10 cellular contexts compared by ENCODE assay signal in the genomic region with DNA sequence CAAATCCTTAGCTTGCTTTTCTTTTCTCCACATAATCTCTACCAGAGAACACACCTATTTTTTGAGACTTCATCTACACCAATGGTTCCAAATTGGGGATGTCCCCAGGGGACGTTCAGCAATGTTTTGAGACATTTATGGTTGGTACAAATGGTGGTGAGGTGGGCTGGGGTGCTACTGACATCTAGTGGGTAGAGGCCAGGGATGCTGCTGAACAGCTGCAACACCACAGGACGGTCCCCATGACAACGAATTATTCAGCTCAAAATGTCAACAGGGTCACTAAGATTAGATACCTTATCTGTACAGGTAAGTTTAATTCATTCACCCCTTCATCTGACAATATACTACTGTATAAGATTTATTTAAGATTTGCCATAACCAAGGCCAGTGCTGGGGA. TPM values are rescaled to one million over a fixed set of nuclear protein-coding genes. Genes with fewer than 3 reads are reported as not detected.
DNase-seq lines count a peak whose midpoint lies in the region; ATAC-seq and TF ChIP-seq lines count a peak whose summit lies in the region.
"Had no signal": no experiment of that assay in that cellular context is flagged by ENCODE, and none has a peak within 500 bp of the region (broad histone marks: within the 10 kb centered on the region; RNA-seq: fewer than 3 reads in every experiment).

No MANE protein-coding gene starts in this region.

- no peak overlapping the region for H3K4ac ChIP-seq in neuronal stem cell (ENCODE audit: low read length)

- H4K91ac ChIP-seq in neuronal stem cell (ENCODE audit: low read depth, low read length, poor library complexity): no peak overlapping the region

- H3K9me3 ChIP-seq in DOHH2 (ENCODE audit: control insufficient read depth, insufficient read depth, low read length) (0 out of 2 replicates have a peak, but pooled peaks cover 2% of the 10 kb centered on the region), neuronal stem cell (replicated peaks in 1 of 2; ENCODE audit: control insufficient read depth in 2 of 2, insufficient read depth in 1 of 2, low read depth in 1 of 2, low read length in 2 of 2) (peaks cover 4 to 12% of the 10 kb centered on the region in 2 donors)

- H4K8ac ChIP-seq in neuronal stem cell (ENCODE audit: low read depth, low read length): no peak overlapping the region

- no peak overlapping the region for H2BK12ac ChIP-seq in neuronal stem cell (ENCODE audit: low read length)

- no peaks in the 10 kb centered on the region for H4K20me1 ChIP-seq in DOHH2 (ENCODE audit: control insufficient read depth, insufficient read depth, low read depth, low read length)

- H3K27me3 ChIP-seq in DOHH2 (ENCODE audit: control insufficient read depth, low read length) (no peaks in the 10 kb centered on the region), neuronal stem cell (ENCODE audit: control insufficient read depth in 3 of 3, insufficient read depth in 3 of 3, low read depth in 1 of 3, low read length in 3 of 3) (no peaks in the 10 kb centered on the region)

- TF ChIP-seq CTCF in DOHH2 (IDR thresholded peaks at IDR 0.05; ENCODE audit: low read depth, low read length, poor library complexity, severe bottlenecking): peak; percentile 58

- H2BK5ac ChIP-seq in neuronal stem cell (ENCODE audit: low read length): no peak overlapping the region

- H3F3A ChIP-seq in DOHH2 (ENCODE audit: control insufficient read depth, insufficient read depth): no peaks in the 10 kb centered on the region

- H3K36me3 ChIP-seq in DOHH2 (ENCODE audit: control insufficient read depth, low read length) (peaks cover 31% of the 10 kb centered on the region), neuronal stem cell (replicated peaks in 1 of 2; ENCODE audit: control insufficient read depth in 2 of 2, insufficient read depth in 2 of 2, low read length in 2 of 2) (peaks cover 1 to 57% of the 10 kb centered on the region in 2 donors)

- no peaks in the 10 kb centered on the region for H3K9me2 ChIP-seq in DOHH2 (replicated peaks; ENCODE audit: control insufficient read depth, low read length)

- H2AFZ ChIP-seq in neuronal stem cell (ENCODE audit: low read length): no peak overlapping the region

- H3K27ac Mint-ChIP-seq in activated naive CD8-positive, alpha-beta T cell treated with anti-CD3 and anti-CD28 coated beads for 36 hours: no peak overlapping the region

- H3K79me2 ChIP-seq in DOHH2 (ENCODE audit: control insufficient read depth, low read length): peaks cover under 1% of the 10 kb centered on the region

- H3K14ac ChIP-seq in neuronal stem cell (ENCODE audit: low read length): no peak overlapping the region

- H3K23ac ChIP-seq in neuronal stem cell (ENCODE audit: low read depth, low read length, poor library complexity): no peak overlapping the region

- no peaks in the 10 kb centered on the region for H3K79me1 ChIP-seq in neuronal stem cell (ENCODE audit: low read depth, low read length)

- H3K18ac ChIP-seq in neuronal stem cell (ENCODE audit: low read length): no peak overlapping the region

- H3K4me1 ChIP-seq in DOHH2 (ENCODE audit: control insufficient read depth, low read length): peaks cover 6% of the 10 kb centered on the region; the same call in 1 of the 2 replicates
- H3K4me1 ChIP-seq in neuronal stem cell (ENCODE audit: control insufficient read depth in 2 of 2, insufficient read depth in 1 of 2, low read depth in 1 of 2, low read length in 2 of 2): peaks cover 8 to 9% of the 10 kb centered on the region in 2 donors

- no peak overlapping the region for H2AK5ac ChIP-seq in neuronal stem cell (ENCODE audit: low read depth, low read length)

- no peaks in the 10 kb centered on the region for H3K27me3 Mint-ChIP-seq in activated naive CD8-positive, alpha-beta T cell treated with anti-CD3 and anti-CD28 coated beads for 36 hours

- WGBS in neuronal stem cell (ENCODE audit: extremely low coverage in 2 of 2, insufficient read length in 2 of 2, insufficient replicate concordance in 1 of 2), 2 donors: no CpG with 5 or more reads among the region's 3 CpGs

- ATAC-seq in HG03354 (IDR thresholded peaks at IDR 0.05; ENCODE audit: poor library complexity, severe bottlenecking, unreplicated experiment): peak; percentile 79

- no peak overlapping the region for H2BK15ac ChIP-seq in neuronal stem cell (ENCODE audit: low read length)

- no peak overlapping the region for H2BK120ac ChIP-seq in neuronal stem cell (ENCODE audit: low read depth, low read length)

- H3K27ac ChIP-seq in DOHH2 (ENCODE audit: low read depth, low read length) (no peak overlapping the region), neuronal stem cell (replicated peaks; ENCODE audit: low read length) (no peak overlapping the region)

- H3K4me1 Mint-ChIP-seq in activated naive CD8-positive, alpha-beta T cell treated with anti-CD3 and anti-CD28 coated beads for 36 hours: peaks cover 4% of the 10 kb centered on the region

- H3K4me2 ChIP-seq in DOHH2 (ENCODE audit: low read length) (no peak overlapping the region), neuronal stem cell (ENCODE audit: insufficient read depth, low read length, poor library complexity, severe bottlenecking) (no peak overlapping the region)

- no peak overlapping the region for H3K9ac ChIP-seq in neuronal stem cell (ENCODE audit: low read depth, low read length, poor library complexity)

- no peak overlapping the region for H3K4me3 Mint-ChIP-seq in activated naive CD8-positive, alpha-beta T cell treated with anti-CD3 and anti-CD28 coated beads for 36 hours

- peak; percentile 3 for DNase-seq in activated naive CD8-positive, alpha-beta T cell treated with anti-CD3 and anti-CD28 coated beads for 36 hours
- DNase-seq in lung microvascular endothelial cell (ENCODE audit: low read depth in 2 of 2) (peak; percentile 20 to 62), HT-29 (ENCODE audit: low spot score) (no peak), CD1c-positive myeloid dendritic cell (ENCODE audit: extremely low spot score) (no peak), SIG-M5 treated with dmso at 0.1 percent for 504 hours (lab: John Stamatoyannopoulos, UW; ENCODE audit: unreplicated experiment) (no peak), neuronal stem cell (ENCODE audit: low spot score) (no peak)
- DNase-seq: kidney glomerular epithelial cell, MM.1S had no signal

- H3K9me3 Mint-ChIP-seq in activated naive CD8-positive, alpha-beta T cell treated with anti-CD3 and anti-CD28 coated beads for 36 hours: peaks cover 3% of the 10 kb centered on the region

- H3K4me3 ChIP-seq in DOHH2 (ENCODE audit: low read length) (no peak overlapping the region), neuronal stem cell (ENCODE audit: low read length in 2 of 2) (no peak overlapping the region)

- peaks cover 49% of the 10 kb centered on the region for H3K36me3 Mint-ChIP-seq in activated naive CD8-positive, alpha-beta T cell treated with anti-CD3 and anti-CD28 coated beads for 36 hours

RNA-seq across cellular contexts. Expression of a gene that starts 14.4 kb away (rescaled TPM):
- 10 to 100 TPM in 1 of 2 experiments, 1 to 10 TPM in 1; 10.0 to 10.8 TPM for total RNA-seq in activated naive CD8-positive, alpha-beta T cell treated with anti-CD3 and anti-CD28 coated beads for 36 hours
- total RNA-seq in lung microvascular endothelial cell: 4.1 and 5.2 TPM in 2 replicates
- 7.4 and 11.4 TPM in 2 replicates for total RNA-seq in HT-29 (2014; rRNA removed; shearing (Covaris generic))
- polyA plus RNA-seq in neuronal stem cell (2013, experiment 1 of 2): 7.9 TPM
- polyA plus RNA-seq in neuronal stem cell (2013, experiment 2 of 2): 8.5 TPM

Comparison
In these comparisons a context has a peak if more than half of its experiments do, and no peak if none do; other contexts are left out.
1. DNase-seq: peak in activated naive CD8-positive, alpha-beta T cell treated with anti-CD3 and anti-CD28 coated beads for 36 hours (single experiment) and lung microvascular endothelial cell (2 of 2); none in HT-29 (single experiment), CD1c-positive myeloid dendritic cell (single experiment), SIG-M5 treated with dmso at 0.1 percent for 504 hours (single experiment) and neuronal stem cell (single experiment).